In the genomic region with DNA sequence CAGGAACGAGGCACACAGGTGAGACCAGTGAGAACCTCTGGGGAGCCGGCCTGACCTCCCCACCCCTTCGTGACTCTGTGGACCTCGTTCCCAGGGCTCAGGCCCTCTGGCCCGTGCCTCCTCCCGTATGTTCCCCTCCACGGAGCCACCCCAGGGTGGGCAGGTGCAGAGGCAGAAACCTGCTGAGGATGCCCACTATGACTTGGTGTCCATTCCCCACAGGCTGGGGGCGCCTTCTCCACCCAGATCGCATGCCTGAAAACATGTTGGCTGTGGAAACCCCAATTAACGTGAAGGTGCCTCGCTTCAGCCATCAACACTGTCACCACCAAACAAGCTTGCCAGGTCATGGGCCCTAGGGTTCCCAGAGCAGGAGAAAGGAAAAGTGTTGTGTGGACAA, we compare ENCODE assay signal across 18 cellular contexts. TPM values are rescaled to one million over a fixed set of nuclear protein-coding genes. Genes with fewer than 3 reads are reported as not detected.
DNase-seq lines count a peak whose midpoint lies in the region; ATAC-seq, FAIRE-seq and TF ChIP-seq lines count a peak whose summit lies in the region.
"Had no signal": no experiment of that assay in that cellular context is flagged by ENCODE, and none has a peak within 500 bp of the region (broad histone marks: within the 10 kb centered on the region; RNA-seq: fewer than 3 reads in every experiment).

No MANE protein-coding gene starts in this region.

- TF ChIP-seq RAD21 in HepG2 (CRISPR knock-in tag; IDR thresholded peaks at IDR 0.05): no peak

- BruUV-seq in HepG2 (replicated peaks; lab: Mats Ljungman, UMichigan): no TSS peak

- no peaks in the 10 kb centered on the region for H4K20me1 ChIP-seq in BLaER1
- no peaks in the 10 kb centered on the region for H4K20me1 ChIP-seq in HepG2 (ENCODE audit: insufficient read depth, low read length)

- peaks cover 24% of the 10 kb centered on the region for H3K9me3 ChIP-seq in BLaER1
- H3K9me3 ChIP-seq in HepG2 (ENCODE audit: low read length): no peaks in the 10 kb centered on the region
- H3K9me3 ChIP-seq in right cardiac atrium (ENCODE audit: control insufficient read depth, low read length): no peaks in the 10 kb centered on the region

- intact Hi-C loops in HepG2 (cut with micrococcal nuclease; ENCODE audit: unreplicated experiment): no loop called here
- intact Hi-C loops in lower leg skin (cut with DNase I; ENCODE audit: low total_unique reads): no loop called here
- intact Hi-C loops in right cardiac atrium (cut with DNase I): no loop called here

- no peaks in the 10 kb centered on the region for H3K79me2 ChIP-seq in HepG2 (ENCODE audit: insufficient read depth, low read length)

- POLR2A ChIA-PET in WTC11 (lab: Charles Lee) (no interaction called here), HepG2 (lab: Yijun Ruan, JAX) (interaction anchor here (0.6 kb wide), 1 partner anchor 10 kb away, joined by 3 read pairs; no protein-coding TSS in a partner anchor)

- H3K27me3 Mint-ChIP-seq in WTC11 (ENCODE audit: low read depth): no peaks in the 10 kb centered on the region

- no peaks in the 10 kb centered on the region for H3K36me3 Mint-ChIP-seq in WTC11
- H3K36me3 Mint-ChIP-seq: CD4-positive, alpha-beta memory T cell had no signal

- H3K27ac Mint-ChIP-seq in WTC11: no peak overlapping the region
- H3K27ac Mint-ChIP-seq: CD4-positive, alpha-beta memory T cell; GM23338; H9 had no signal

- no peak overlapping the region for H3K4me3 Mint-ChIP-seq in WTC11
- H3K4me3 Mint-ChIP-seq: CD4-positive, alpha-beta memory T cell; GM23338; H9 had no signal

- TF ChIP-seq EP300 in HepG2 (IDR thresholded peaks at IDR 0.05; ENCODE audit: low read depth in 2 of 2, low read length in 2 of 2) (no peak), HepG2 (CRISPR knock-in tag; IDR thresholded peaks at IDR 0.05; ENCODE audit: borderline replicate concordance) (no peak)

- H3K9me3 Mint-ChIP-seq in WTC11: peaks cover 11% of the 10 kb centered on the region

- H3K4me2 ChIP-seq in BLaER1 (0 out of 2 replicates have a peak overlapping the region, but pooled peaks have one; percentile 0), HepG2 (ENCODE audit: low read depth, low read length) (no peak overlapping the region)
- H3K4me2 ChIP-seq: GM23338 had no signal

- DNase-seq in H7: peak; percentile 44
- DNase-seq in WTC11 (ENCODE audit: low spot score): no peak
- no peak for DNase-seq in HepG2 (ENCODE audit: low spot score)
- DNase-seq in T1000 (lab: John Stamatoyannopoulos, UW): no peak
- DNase-seq in lower leg skin (ENCODE audit: low spot score in 2 of 2): no peak
- no peak for DNase-seq in right cardiac atrium
- DNase-seq: ACHN; C1 segment of cervical spinal cord; CD4-positive, alpha-beta memory T cell; DND-41; GDM1; H9 had no signal

- FAIRE-seq in HepG2 (lab: Jason Lieb, UNC): no peak
- FAIRE-seq: D721Med, HTR-8/SVneo had no signal

- no peak overlapping the region for H3K4me3 ChIP-seq in BLaER1
- H3K4me3 ChIP-seq in H7 (ENCODE audit: insufficient read depth, low read depth, low read length): no peak overlapping the region
- H3K4me3 ChIP-seq in HepG2 (replicated peaks in 1 of 3; ENCODE audit: insufficient read depth in 1 of 3, low read depth in 2 of 3, low read length in 3 of 3): no peak overlapping the region
- no peak overlapping the region for H3K4me3 ChIP-seq in lower leg skin (ENCODE audit: low read depth, poor library complexity, severe bottlenecking)
- H3K4me3 ChIP-seq in right cardiac atrium (ENCODE audit: low read length): no peak overlapping the region
- H3K4me3 ChIP-seq: GM23338 had no signal

- H3K36me3 ChIP-seq in BLaER1: no peaks in the 10 kb centered on the region
- H3K36me3 ChIP-seq in H7 (replicated peaks; ENCODE audit: control insufficient read depth, insufficient read depth, low read length): no peaks in the 10 kb centered on the region
- no peaks in the 10 kb centered on the region for H3K36me3 ChIP-seq in HepG2 (replicated peaks in 1 of 2; ENCODE audit: control insufficient read depth in 1 of 2, insufficient read depth in 2 of 2, low read length in 2 of 2)

- H3K4me1 ChIP-seq in BLaER1 (peaks cover 33% of the 10 kb centered on the region), HepG2 (ENCODE audit: insufficient read depth, low read length) (peaks cover 23% of the 10 kb centered on the region), right cardiac atrium (ENCODE audit: control insufficient read depth, insufficient read depth, low read length) (peaks cover 9% of the 10 kb centered on the region)

- H3K4me1 Mint-ChIP-seq in WTC11: no peaks in the 10 kb centered on the region
- H3K4me1 Mint-ChIP-seq: GM23338 had no signal

- TF ChIP-seq CTCF in WTC11 (IDR thresholded peaks at IDR 0.05) (no peak), HepG2 (CRISPR knock-in tag; IDR thresholded peaks at IDR 0.05) (0 out of 2 replicates have a peak, but pooled peaks have one; percentile 24), lower leg skin (IDR thresholded peaks at IDR 0.05) (no peak)

- 72% methylated on average over 11 of the region's 11 CpGs for WGBS in HepG2 (ENCODE audit: low lambda C conversion rate)
- 86 to 87% methylated on average over 11 of the region's 11 CpGs for WGBS in lower leg skin, 2 donors
- 77% methylated on average over 11 of the region's 11 CpGs for WGBS in right cardiac atrium

- no peak for TF ChIP-seq POLR2A in HepG2 (IDR thresholded peaks at IDR 0.05; ENCODE audit: insufficient read depth in 1 of 2, low read depth in 2 of 2, low read length in 2 of 2)
- no peak for TF ChIP-seq POLR2A in lower leg skin (IDR thresholded peaks at IDR 0.05)

- in situ Hi-C loops in HepG2 (cut with HindIII; ENCODE audit: extremely low pct_ligation_motif_present, low pct_unique_long_range_greater_than_20kb): no loop called here

- CTCF ChIA-PET in WTC11 (lab: Charles Lee): interaction anchor here (0.7 kb wide), 1 partner anchor 1666 kb away, joined by 4 read pairs; no protein-coding TSS in a partner anchor
- CTCF ChIA-PET in HepG2 (lab: Yijun Ruan, JAX; ENCODE audit: low intra/inter-chr PET ratio, low total read pairs): no interaction called here

- no peaks in the 10 kb centered on the region for H3K27me3 ChIP-seq in BLaER1
- H3K27me3 ChIP-seq in H7 (ENCODE audit: control insufficient read depth, insufficient read depth, low read length): no peaks in the 10 kb centered on the region
- no peaks in the 10 kb centered on the region for H3K27me3 ChIP-seq in HepG2 (ENCODE audit: control insufficient read depth in 1 of 2, insufficient read depth in 2 of 2, low read length in 2 of 2)
- H3K27me3 ChIP-seq in right cardiac atrium (ENCODE audit: control insufficient read depth, insufficient read depth): no peaks in the 10 kb centered on the region

- H3K9ac ChIP-seq in BLaER1 (no peak overlapping the region), HepG2 (ENCODE audit: insufficient read depth, low read depth, low read length) (no peak overlapping the region)

- H2AFZ ChIP-seq in HepG2 (ENCODE audit: low read length): no peak overlapping the region
- H2AFZ ChIP-seq: GM23338 had no signal

- H3K27ac ChIP-seq in BLaER1: no peak overlapping the region
- no peak overlapping the region for H3K27ac ChIP-seq in HepG2 (ENCODE audit: extremely low read length, insufficient read depth, low read length)
- no peak overlapping the region for H3K27ac ChIP-seq in right cardiac atrium (ENCODE audit: low read length)

- ATAC-seq in WTC11: 0 out of 2 replicates have a peak, but pooled peaks have one; percentile 18
- no peak for ATAC-seq in HepG2
- ATAC-seq in right cardiac atrium: no peak
- no peak for ATAC-seq in HG02588 (IDR thresholded peaks at IDR 0.05; ENCODE audit: unreplicated experiment)
- ATAC-seq: GM23338 had no signal

RNA-seq across cellular contexts. Expression of a gene that starts 27.0 kb away (rescaled TPM):
- total RNA-seq in H7 (2014; rRNA removed; shearing (Covaris generic)): 35.5 and 39.7 TPM in 2 replicates
- total RNA-seq in WTC11 (2021) (21.4 to 23.4 TPM (median 21.9 TPM) in 3 replicates), HepG2 (2016; rRNA removed; fragmentation: Illumina TruSeq; extraction: Trizol) (18.7 and 20.9 TPM in 2 replicates), lower leg skin (10 to 100 TPM; 17.9 to 24.3 (median 22.8) TPM), right cardiac atrium (1 to 10 TPM; 7.5 to 9.1 (median 8.4) TPM)
- total RNA-seq in HepG2 (2016; cell fraction: cytosol; rRNA removed; fragmentation: Illumina TruSeq; extraction: Trizol; ENCODE audit: low read depth): 4.7 and 6.1 TPM in 2 replicates
- 19.1 and 20.1 TPM in 2 replicates for total RNA-seq in HepG2 (2016; cell fraction: insoluble cytoplasmic fraction; rRNA removed; fragmentation: Illumina TruSeq; extraction: Trizol)
- 11.7 and 12.0 TPM in 2 replicates for total RNA-seq in HepG2 (2016; cell fraction: membrane; rRNA removed; fragmentation: Illumina TruSeq; extraction: Trizol)
- total RNA-seq in HepG2 (2016; cell fraction: nucleus; rRNA removed; fragmentation: Illumina TruSeq; extraction: Trizol): 7.6 and 7.9 TPM in 2 replicates
- polyA plus RNA-seq in HepG2 (2011; rRNA removed) (15.5 and 17.6 TPM in 2 replicates), right cardiac atrium (7.0 TPM)
- polyA plus RNA-seq in HepG2 (2011; cell fraction: cytosol; rRNA removed): 19.4 and 26.2 TPM in 2 replicates
- polyA plus RNA-seq in HepG2 (2011; cell fraction: nucleus; rRNA removed): 9.3 and 10.5 TPM in 2 replicates
- 10.5 and 11.1 TPM in 2 replicates for polyA plus RNA-seq in HepG2 (2012)
- 3.6 and 4.1 TPM in 2 replicates for polyA plus RNA-seq in HepG2 (2016; cell fraction: cytosol; fragmentation: Illumina TruSeq; extraction: Trizol; ENCODE audit: low read depth)
- polyA plus RNA-seq in HepG2 (2016; cell fraction: insoluble cytoplasmic fraction; fragmentation: Illumina TruSeq; extraction: Trizol; ENCODE audit: low read depth): 22.2 and 23.4 TPM in 2 replicates
- 7.5 and 8.0 TPM in 2 replicates for polyA plus RNA-seq in HepG2 (2016; cell fraction: membrane; fragmentation: Illumina TruSeq; extraction: Trizol; ENCODE audit: low read depth)
- polyA plus RNA-seq in HepG2 (2016; cell fraction: nucleus; fragmentation: Illumina TruSeq; extraction: Trizol; ENCODE audit: insufficient read depth, low read depth): 10.3 and 14.0 TPM in 2 replicates
- polyA minus RNA-seq in HepG2 (2011; rRNA and poly(A)+ RNA removed; ENCODE audit: low replicate concordance): 5.1 and 16.2 TPM in 2 replicates
- 9.3 and 9.9 TPM in 2 replicates for polyA minus RNA-seq in HepG2 (2011; cell fraction: cytosol; rRNA and poly(A)+ RNA removed)
- 5.5 and 7.0 TPM in 2 replicates for polyA minus RNA-seq in HepG2 (2011; cell fraction: nucleus; rRNA and poly(A)+ RNA removed)

RNA-seq across cellular contexts. Expression of a gene that starts 33.3 kb away (rescaled TPM):
- total RNA-seq in H7 (2014; rRNA removed; shearing (Covaris generic)): 49.0 and 52.5 TPM in 2 replicates
- 52.0 to 56.9 TPM (median 54.4 TPM) in 3 replicates for total RNA-seq in WTC11 (2021)
- total RNA-seq in HepG2 (2016; rRNA removed; fragmentation: Illumina TruSeq; extraction: Trizol): 76.6 and 124 TPM in 2 replicates
- 12.0 and 14.9 TPM in 2 replicates for total RNA-seq in HepG2 (2016; cell fraction: cytosol; rRNA removed; fragmentation: Illumina TruSeq; extraction: Trizol; ENCODE audit: low read depth)
- 82.6 and 130 TPM in 2 replicates for total RNA-seq in HepG2 (2016; cell fraction: insoluble cytoplasmic fraction; rRNA removed; fragmentation: Illumina TruSeq; extraction: Trizol)
- total RNA-seq in HepG2 (2016; cell fraction: membrane; rRNA removed; fragmentation: Illumina TruSeq; extraction: Trizol): 36.1 and 39.2 TPM in 2 replicates
- 35.4 and 41.2 TPM in 2 replicates for total RNA-seq in HepG2 (2016; cell fraction: nucleus; rRNA removed; fragmentation: Illumina TruSeq; extraction: Trizol)
- polyA plus RNA-seq in HepG2 (2011; rRNA removed): 39.9 and 44.8 TPM in 2 replicates
- polyA plus RNA-seq in HepG2 (2011; cell fraction: cytosol; rRNA removed): 29.0 and 43.5 TPM in 2 replicates
- 12.5 and 20.0 TPM in 2 replicates for polyA plus RNA-seq in HepG2 (2011; cell fraction: nucleus; rRNA removed)
- polyA plus RNA-seq in HepG2 (2012): 55.6 and 62.7 TPM in 2 replicates
- polyA plus RNA-seq in HepG2 (2016; cell fraction: cytosol; fragmentation: Illumina TruSeq; extraction: Trizol; ENCODE audit: low read depth): 6.5 and 6.6 TPM in 2 replicates
- polyA plus RNA-seq in HepG2 (2016; cell fraction: insoluble cytoplasmic fraction; fragmentation: Illumina TruSeq; extraction: Trizol; ENCODE audit: low read depth): 143 and 162 TPM in 2 replicates
- 21.2 and 21.7 TPM in 2 replicates for polyA plus RNA-seq in HepG2 (2016; cell fraction: membrane; fragmentation: Illumina TruSeq; extraction: Trizol; ENCODE audit: low read depth)
- 60.2 and 60.7 TPM in 2 replicates for polyA plus RNA-seq in HepG2 (2016; cell fraction: nucleus; fragmentation: Illumina TruSeq; extraction: Trizol; ENCODE audit: insufficient read depth, low read depth)
- polyA minus RNA-seq in HepG2 (2011; rRNA and poly(A)+ RNA removed; ENCODE audit: low replicate concordance): 10.4 and 12.8 TPM in 2 replicates
- 13.6 and 15.5 TPM in 2 replicates for polyA minus RNA-seq in HepG2 (2011; cell fraction: cytosol; rRNA and poly(A)+ RNA removed)
- 16.1 and 16.2 TPM in 2 replicates for polyA minus RNA-seq in HepG2 (2011; cell fraction: nucleus; rRNA and poly(A)+ RNA removed)
- total RNA-seq in lower leg skin: 10 to 100 TPM; 52.8 to 73.8 (median 69.1) TPM
- 10 to 100 TPM; 51.9 to 58.6 (median 54.1) TPM for total RNA-seq in right cardiac atrium
- 73.4 TPM for polyA plus RNA-seq in right cardiac atrium

RNA-seq across cellular contexts. Expression of a gene that starts 39.5 kb away (rescaled TPM):
- total RNA-seq in H7 (2014; rRNA removed; shearing (Covaris generic)): 11.5 and 15.9 TPM in 2 replicates
- total RNA-seq in WTC11 (2021) (18.5 to 23.2 TPM (median 21.0 TPM) in 3 replicates), HepG2 (2016; rRNA removed; fragmentation: Illumina TruSeq; extraction: Trizol) (17.1 and 24.1 TPM in 2 replicates), lower leg skin (10 to 100 TPM; 19.2 to 52.1 (median 24.6) TPM), right cardiac atrium (10 to 100 TPM; 64.2 to 67.0 (median 66.6) TPM)
- total RNA-seq in HepG2 (2016; cell fraction: cytosol; rRNA removed; fragmentation: Illumina TruSeq; extraction: Trizol; ENCODE audit: low read depth): 10.8 and 11.4 TPM in 2 replicates
- 17.2 and 22.3 TPM in 2 replicates for total RNA-seq in HepG2 (2016; cell fraction: insoluble cytoplasmic fraction; rRNA removed; fragmentation: Illumina TruSeq; extraction: Trizol)
- total RNA-seq in HepG2 (2016; cell fraction: membrane; rRNA removed; fragmentation: Illumina TruSeq; extraction: Trizol): 11.9 and 12.9 TPM in 2 replicates
- total RNA-seq in HepG2 (2016; cell fraction: nucleus; rRNA removed; fragmentation: Illumina TruSeq; extraction: Trizol): 25.6 and 32.5 TPM in 2 replicates
- polyA plus RNA-seq in HepG2 (2011; rRNA removed) (7.8 and 8.1 TPM in 2 replicates), right cardiac atrium (21.8 TPM)
- 3.8 and 5.9 TPM in 2 replicates for polyA plus RNA-seq in HepG2 (2011; cell fraction: cytosol; rRNA removed)
- polyA plus RNA-seq in HepG2 (2011; cell fraction: nucleus; rRNA removed): 9.7 and 12.4 TPM in 2 replicates
- polyA plus RNA-seq in HepG2 (2012): 10.7 and 10.9 TPM in 2 replicates
- 0.92 and 1.4 TPM in 2 replicates for polyA plus RNA-seq in HepG2 (2016; cell fraction: cytosol; fragmentation: Illumina TruSeq; extraction: Trizol; ENCODE audit: low read depth)
- polyA plus RNA-seq in HepG2 (2016; cell fraction: insoluble cytoplasmic fraction; fragmentation: Illumina TruSeq; extraction: Trizol; ENCODE audit: low read depth): 13.7 and 13.8 TPM in 2 replicates
- polyA plus RNA-seq in HepG2 (2016; cell fraction: membrane; fragmentation: Illumina TruSeq; extraction: Trizol; ENCODE audit: low read depth): 2.4 and 2.8 TPM in 2 replicates
- 20.4 and 20.5 TPM in 2 replicates for polyA plus RNA-seq in HepG2 (2016; cell fraction: nucleus; fragmentation: Illumina TruSeq; extraction: Trizol; ENCODE audit: insufficient read depth, low read depth)
- 22.4 and 23.8 TPM in 2 replicates for polyA minus RNA-seq in HepG2 (2011; rRNA and poly(A)+ RNA removed; ENCODE audit: low replicate concordance)
- polyA minus RNA-seq in HepG2 (2011; cell fraction: cytosol; rRNA and poly(A)+ RNA removed): 6.6 and 9.1 TPM in 2 replicates
- 29.7 and 41.5 TPM in 2 replicates for polyA minus RNA-seq in HepG2 (2011; cell fraction: nucleus; rRNA and poly(A)+ RNA removed)

RNA-seq across cellular contexts. Expression of a gene that starts 49.3 kb away (rescaled TPM):
- total RNA-seq in H7 (2014; rRNA removed; shearing (Covaris generic)): not detected in 2 replicates
- 0.55 TPM in 1 of 3 replicates, not detected in the others for total RNA-seq in WTC11 (2021)
- 278 and 348 TPM in 2 replicates for total RNA-seq in HepG2 (2016; rRNA removed; fragmentation: Illumina TruSeq; extraction: Trizol)
- total RNA-seq in HepG2 (2016; cell fraction: cytosol; rRNA removed; fragmentation: Illumina TruSeq; extraction: Trizol; ENCODE audit: low read depth): 36.9 and 39.1 TPM in 2 replicates
- total RNA-seq in HepG2 (2016; cell fraction: insoluble cytoplasmic fraction; rRNA removed; fragmentation: Illumina TruSeq; extraction: Trizol): 251 and 366 TPM in 2 replicates
- total RNA-seq in HepG2 (2016; cell fraction: membrane; rRNA removed; fragmentation: Illumina TruSeq; extraction: Trizol): 71.8 and 83.2 TPM in 2 replicates
- total RNA-seq in HepG2 (2016; cell fraction: nucleus; rRNA removed; fragmentation: Illumina TruSeq; extraction: Trizol): 84.8 and 90.9 TPM in 2 replicates
- 1,649 and 1,898 TPM in 2 replicates for polyA plus RNA-seq in HepG2 (2011; rRNA removed)
- polyA plus RNA-seq in HepG2 (2011; cell fraction: cytosol; rRNA removed): 422 and 472 TPM in 2 replicates
- 82.9 and 122 TPM in 2 replicates for polyA plus RNA-seq in HepG2 (2011; cell fraction: nucleus; rRNA removed)
- 700 and 2,334 TPM in 2 replicates for polyA plus RNA-seq in HepG2 (2012)
- polyA plus RNA-seq in HepG2 (2016; cell fraction: cytosol; fragmentation: Illumina TruSeq; extraction: Trizol; ENCODE audit: low read depth): 30.5 and 35.0 TPM in 2 replicates
- polyA plus RNA-seq in HepG2 (2016; cell fraction: insoluble cytoplasmic fraction; fragmentation: Illumina TruSeq; extraction: Trizol; ENCODE audit: low read depth): 150 and 168 TPM in 2 replicates
- polyA plus RNA-seq in HepG2 (2016; cell fraction: membrane; fragmentation: Illumina TruSeq; extraction: Trizol; ENCODE audit: low read depth): 38.8 and 42.8 TPM in 2 replicates
- 79.1 and 81.3 TPM in 2 replicates for polyA plus RNA-seq in HepG2 (2016; cell fraction: nucleus; fragmentation: Illumina TruSeq; extraction: Trizol; ENCODE audit: insufficient read depth, low read depth)
- polyA minus RNA-seq in HepG2 (2011; rRNA and poly(A)+ RNA removed; ENCODE audit: low replicate concordance): 151 and 198 TPM in 2 replicates
- 87.0 and 146 TPM in 2 replicates for polyA minus RNA-seq in HepG2 (2011; cell fraction: cytosol; rRNA and poly(A)+ RNA removed)
- 37.3 and 51.0 TPM in 2 replicates for polyA minus RNA-seq in HepG2 (2011; cell fraction: nucleus; rRNA and poly(A)+ RNA removed)
- 10 to 100 TPM in 3 of 4 donors, 1 to 10 TPM in 1; 5.3 to 43.7 (median 15.7) TPM for total RNA-seq in lower leg skin
- 1 to 10 TPM in 1 of 4 donors, not detected in 3; 1.5 TPM for total RNA-seq in right cardiac atrium
- polyA plus RNA-seq in right cardiac atrium: 0.16 TPM
- total RNA-seq: A172, GM23338, H9 had no signal
